Comparison of ENCODE assay signal across 17 cellular contexts in genomic region chrX:86981326-86981890, GRCh38.
A peak's percentile ranks its signal among the peaks of the same experiment; 100 is the strongest.
DNase-seq lines count a peak whose midpoint lies in the region; ATAC-seq and TF ChIP-seq lines count a peak whose summit lies in the region.
"Had no signal": no experiment of that assay in that cellular context is flagged by ENCODE, and none has a peak within 500 bp of the region (broad histone marks: within the 10 kb centered on the region; RNA-seq: fewer than 3 reads in every experiment).

No MANE protein-coding gene starts in this region.

- H3K4me1 Mint-ChIP-seq in GM23338 = peaks cover 15% of the 10 kb centered on the region
- H3K4me1 Mint-ChIP-seq: CD4-positive, CD25-positive, alpha-beta regulatory T cell had no signal

- peaks cover 32% of the 10 kb centered on the region for H3K36me3 Mint-ChIP-seq in GM23338 (ENCODE audit: low read depth)
- H3K36me3 Mint-ChIP-seq: CD4-positive, CD25-positive, alpha-beta regulatory T cell had no signal

- H3K27ac Mint-ChIP-seq in GM23338 = no peak overlapping the region
- H3K27ac Mint-ChIP-seq: CD4-positive, CD25-positive, alpha-beta regulatory T cell; HFFc6 had no signal

- DNase-seq in GM23338 (ENCODE audit: low spot score) = peak; percentile 22
- DNase-seq in iPS DF 19.7 (ENCODE audit: low read depth, low spot score) = peak; percentile 7
- DNase-seq in iPS-NIHi7 (ENCODE audit: extremely low spot score) = peak; percentile 9
- DNase-seq in SW 1271 (lab: John Stamatoyannopoulos, UW) = no peak
- DNase-seq in central memory CD4-positive, alpha-beta T cell = no peak
- no peak for DNase-seq in NCI-H1694 treated with DMSO at 0.1 percent for 48 hours (lab: John Stamatoyannopoulos, UW)
- DNase-seq: 8988T; CD4-positive, CD25-positive, alpha-beta regulatory T cell; DMS53; GM23248; HCEC 1CT; HFFc6 had no signal

- no peak overlapping the region for H2AFZ ChIP-seq in GM23338
- H2AFZ ChIP-seq: GM23248 had no signal

- WGBS in HUES64 = 38% methylated on average over 2 of the region's 2 CpGs

- H3K27me3 Mint-ChIP-seq in GM23338 (ENCODE audit: insufficient read depth, low read depth, poor library complexity) = peaks cover 2% of the 10 kb centered on the region

- H3K4me3 ChIP-seq in GM23338 (no peak overlapping the region), HUES64 (ENCODE audit: low read length) (no peak overlapping the region)
- H3K4me3 ChIP-seq: BLaER1 treated with 17β-estradiol and CSF1 and Interleukin-3, amounts not matched to agents 10 nM and 100 nM; GM12878; GM23248 had no signal

- H3F3A ChIP-seq in GM23338 (replicated peaks; ENCODE audit: low read depth) = no peaks in the 10 kb centered on the region

- peak; percentile 71 for ATAC-seq in GM23338
- ATAC-seq: GM12878, HepG2 had no signal

- no peak overlapping the region for H3K4me3 Mint-ChIP-seq in GM23338
- H3K4me3 Mint-ChIP-seq: CD4-positive, CD25-positive, alpha-beta regulatory T cell; HFFc6 had no signal

- H3K27ac ChIP-seq in GM23338 (ENCODE audit: low read depth) (peak overlapping the region; percentile 51; the same call in 1 of the 2 replicates), HUES64 (ENCODE audit: low read depth, low read length) (peak overlapping the region; percentile 87)
- H3K27ac ChIP-seq: BLaER1 treated with 17β-estradiol and CSF1 and Interleukin-3, amounts not matched to agents 10 nM and 100 nM; GM23248; HL-60 had no signal

- no peaks in the 10 kb centered on the region for H3K9me3 ChIP-seq in HUES64 (ENCODE audit: insufficient read depth, low read depth, low read length)
- H3K9me3 ChIP-seq: BLaER1 treated with 17β-estradiol and CSF1 and Interleukin-3, amounts not matched to agents 10 nM and 100 nM had no signal

- no peaks in the 10 kb centered on the region for H3K36me3 ChIP-seq in GM23338 (ENCODE audit: insufficient read depth)
- H3K36me3 ChIP-seq in HUES64 (ENCODE audit: insufficient read depth, low read length) = no peaks in the 10 kb centered on the region
- H3K36me3 ChIP-seq: BLaER1 treated with 17β-estradiol and CSF1 and Interleukin-3, amounts not matched to agents 10 nM and 100 nM had no signal

- H3K9me3 Mint-ChIP-seq in GM23338 = peaks cover 38% of the 10 kb centered on the region

- H3K9me2 ChIP-seq in GM23338 (ENCODE audit: insufficient read depth) = no peaks in the 10 kb centered on the region

- H4K20me1 ChIP-seq in GM23338 (replicated peaks; ENCODE audit: insufficient read depth) = no peaks in the 10 kb centered on the region

- H3K4me1 ChIP-seq in GM23338 (ENCODE audit: insufficient read depth) = peaks cover 12% of the 10 kb centered on the region
- H3K4me1 ChIP-seq in HUES64 (ENCODE audit: insufficient read depth, low read length) = peaks cover 18% of the 10 kb centered on the region
- H3K4me1 ChIP-seq: BLaER1 treated with 17β-estradiol and CSF1 and Interleukin-3, amounts not matched to agents 10 nM and 100 nM had no signal

- H3K9ac ChIP-seq in HUES64 (ENCODE audit: low read depth, low read length) = no peak overlapping the region
- H3K9ac ChIP-seq: BLaER1 treated with 17β-estradiol and CSF1 and Interleukin-3, amounts not matched to agents 10 nM and 100 nM; GM23248 had no signal

- TF ChIP-seq CTCF in GM23338 (conservative IDR thresholded peaks at IDR 0.05; ENCODE audit: low read depth in 2 of 2) = no peak

- no peak overlapping the region for H3K4me2 ChIP-seq in GM23338
- H3K4me2 ChIP-seq: BLaER1 treated with 17β-estradiol and CSF1 and Interleukin-3, amounts not matched to agents 10 nM and 100 nM had no signal

- no peaks in the 10 kb centered on the region for H3K27me3 ChIP-seq in GM23338 (ENCODE audit: insufficient read depth)
- H3K27me3 ChIP-seq in HUES64 (ENCODE audit: insufficient read depth, low read length) = no peaks in the 10 kb centered on the region

- H3K79me2 ChIP-seq in GM23338 (replicated peaks; ENCODE audit: insufficient read depth) = no peaks in the 10 kb centered on the region

TF ChIP-seq in GM23338, 12 proteins besides CTCF, POLR2A, EP300 and RAD21:
- TF ChIP-seq, protein P1, sequence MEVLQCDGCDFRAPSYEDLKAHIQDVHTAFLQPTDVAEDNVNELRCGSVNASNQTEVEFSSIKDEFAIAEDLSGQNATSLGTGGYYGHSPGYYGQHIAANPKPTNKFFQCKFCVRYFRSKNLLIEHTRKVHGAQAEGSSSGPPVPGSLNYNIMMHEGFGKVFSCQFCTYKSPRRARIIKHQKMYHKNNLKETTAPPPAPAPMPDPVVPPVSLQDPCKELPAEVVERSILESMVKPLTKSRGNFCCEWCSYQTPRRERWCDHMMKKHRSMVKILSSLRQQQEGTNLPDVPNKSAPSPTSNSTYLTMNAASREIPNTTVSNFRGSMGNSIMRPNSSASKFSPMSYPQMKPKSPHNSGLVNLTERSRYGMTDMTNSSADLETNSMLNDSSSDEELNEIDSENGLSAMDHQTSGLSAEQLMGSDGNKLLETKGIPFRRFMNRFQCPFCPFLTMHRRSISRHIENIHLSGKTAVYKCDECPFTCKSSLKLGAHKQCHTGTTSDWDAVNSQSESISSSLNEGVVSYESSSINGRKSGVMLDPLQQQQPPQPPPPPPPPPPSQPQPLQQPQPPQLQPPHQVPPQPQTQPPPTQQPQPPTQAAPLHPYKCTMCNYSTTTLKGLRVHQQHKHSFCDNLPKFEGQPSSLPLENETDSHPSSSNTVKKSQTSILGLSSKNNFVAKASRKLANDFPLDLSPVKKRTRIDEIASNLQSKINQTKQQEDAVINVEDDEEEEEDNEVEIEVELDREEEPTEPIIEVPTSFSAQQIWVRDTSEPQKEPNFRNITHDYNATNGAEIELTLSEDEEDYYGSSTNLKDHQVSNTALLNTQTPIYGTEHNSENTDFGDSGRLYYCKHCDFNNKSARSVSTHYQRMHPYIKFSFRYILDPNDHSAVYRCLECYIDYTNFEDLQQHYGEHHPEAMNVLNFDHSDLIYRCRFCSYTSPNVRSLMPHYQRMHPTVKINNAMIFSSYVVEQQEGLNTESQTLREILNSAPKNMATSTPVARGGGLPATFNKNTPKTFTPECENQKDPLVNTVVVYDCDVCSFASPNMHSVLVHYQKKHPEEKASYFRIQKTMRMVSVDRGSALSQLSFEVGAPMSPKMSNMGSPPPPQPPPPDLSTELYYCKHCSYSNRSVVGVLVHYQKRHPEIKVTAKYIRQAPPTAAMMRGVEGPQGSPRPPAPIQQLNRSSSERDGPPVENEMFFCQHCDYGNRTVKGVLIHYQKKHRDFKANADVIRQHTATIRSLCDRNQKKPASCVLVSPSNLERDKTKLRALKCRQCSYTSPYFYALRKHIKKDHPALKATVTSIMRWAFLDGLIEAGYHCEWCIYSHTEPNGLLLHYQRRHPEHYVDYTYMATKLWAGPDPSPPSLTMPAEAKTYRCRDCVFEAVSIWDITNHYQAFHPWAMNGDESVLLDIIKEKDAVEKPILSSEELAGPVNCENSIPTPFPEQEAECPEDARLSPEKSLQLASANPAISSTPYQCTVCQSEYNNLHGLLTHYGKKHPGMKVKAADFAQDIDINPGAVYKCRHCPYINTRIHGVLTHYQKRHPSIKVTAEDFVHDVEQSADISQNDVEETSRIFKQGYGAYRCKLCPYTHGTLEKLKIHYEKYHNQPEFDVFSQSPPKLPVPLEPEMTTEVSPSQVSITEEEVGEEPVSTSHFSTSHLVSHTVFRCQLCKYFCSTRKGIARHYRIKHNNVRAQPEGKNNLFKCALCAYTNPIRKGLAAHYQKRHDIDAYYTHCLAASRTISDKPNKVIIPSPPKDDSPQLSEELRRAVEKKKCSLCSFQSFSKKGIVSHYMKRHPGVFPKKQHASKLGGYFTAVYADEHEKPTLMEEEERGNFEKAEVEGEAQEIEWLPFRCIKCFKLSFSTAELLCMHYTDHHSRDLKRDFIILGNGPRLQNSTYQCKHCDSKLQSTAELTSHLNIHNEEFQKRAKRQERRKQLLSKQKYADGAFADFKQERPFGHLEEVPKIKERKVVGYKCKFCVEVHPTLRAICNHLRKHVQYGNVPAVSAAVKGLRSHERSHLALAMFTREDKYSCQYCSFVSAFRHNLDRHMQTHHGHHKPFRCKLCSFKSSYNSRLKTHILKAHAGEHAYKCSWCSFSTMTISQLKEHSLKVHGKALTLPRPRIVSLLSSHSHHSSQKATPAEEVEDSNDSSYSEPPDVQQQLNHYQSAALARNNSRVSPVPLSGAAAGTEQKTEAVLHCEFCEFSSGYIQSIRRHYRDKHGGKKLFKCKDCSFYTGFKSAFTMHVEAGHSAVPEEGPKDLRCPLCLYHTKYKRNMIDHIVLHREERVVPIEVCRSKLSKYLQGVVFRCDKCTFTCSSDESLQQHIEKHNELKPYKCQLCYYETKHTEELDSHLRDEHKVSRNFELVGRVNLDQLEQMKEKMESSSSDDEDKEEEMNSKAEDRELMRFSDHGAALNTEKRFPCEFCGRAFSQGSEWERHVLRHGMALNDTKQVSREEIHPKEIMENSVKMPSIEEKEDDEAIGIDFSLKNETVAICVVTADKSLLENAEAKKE (CRISPR knock-in tag; IDR thresholded peaks at IDR 0.05) = peak; percentile 78
- TF ChIP-seq CREB1 (CRISPR knock-in tag; IDR thresholded peaks at IDR 0.05; ENCODE audit: low read depth) = no peak

Comparison
In these comparisons a context has a peak if more than half of its experiments do, and no peak if none do; other contexts are left out.
1. DNase-seq: peak in GM23338 (single experiment), iPS DF 19.7 (single experiment) and iPS-NIHi7 (single experiment); none in SW 1271 (0 of 2), central memory CD4-positive, alpha-beta T cell (single experiment) and NCI-H1694 treated with DMSO at 0.1 percent for 48 hours (single experiment).